In the genomic region with DNA sequence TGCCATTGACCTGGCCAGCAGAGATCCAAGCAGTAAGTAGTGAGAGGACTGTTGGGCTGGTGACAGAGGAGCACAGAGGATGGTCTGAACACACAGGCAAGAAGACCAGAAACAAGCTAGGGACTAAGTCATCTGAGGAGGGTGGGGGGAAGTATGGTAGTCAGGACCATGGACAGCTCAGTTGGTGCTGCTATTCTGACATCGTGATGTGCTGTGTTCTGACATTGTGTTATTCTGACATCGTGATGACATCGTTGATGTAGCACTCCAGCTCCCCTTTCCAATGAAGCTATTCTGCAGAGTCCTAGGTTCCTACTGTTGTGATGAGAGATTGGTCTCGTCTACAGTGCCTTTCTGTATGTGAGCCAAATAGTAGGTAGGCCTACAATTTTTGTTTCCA, we compare ENCODE assay signal across 10 cellular contexts. TPM values are rescaled to one million over a fixed set of nuclear protein-coding genes. Genes with fewer than 3 reads are reported as not detected.
DNase-seq lines count a peak whose midpoint lies in the region; ATAC-seq and TF ChIP-seq lines count a peak whose summit lies in the region.
"Had no signal": no experiment of that assay in that cellular context is flagged by ENCODE, and none has a peak within 500 bp of the region (broad histone marks: within the 10 kb centered on the region; RNA-seq: fewer than 3 reads in every experiment).

No MANE protein-coding gene starts in this region.

- H3K9ac ChIP-seq in MM.1S (ENCODE audit: low read length) = no peak overlapping the region
- H3K9ac ChIP-seq: KMS-11, parathyroid adenoma had no signal

- H3K27ac ChIP-seq in MM.1S (ENCODE audit: low read length) = no peak overlapping the region
- H3K27ac ChIP-seq: KMS-11, parathyroid adenoma had no signal

- H3K27me3 Mint-ChIP-seq in activated CD8-positive, alpha-beta memory T cell treated with anti-CD3 and anti-CD28 coated beads, Interleukin-2, amount 10 ng/mL, durations not matched to agents 7 days and 5 days = peaks cover 2% of the 10 kb centered on the region
- no peaks in the 10 kb centered on the region for H3K27me3 Mint-ChIP-seq in glutamatergic neuron (ENCODE audit: unreplicated experiment)

- no peaks in the 10 kb centered on the region for H3K9me3 ChIP-seq in MM.1S (replicated peaks; ENCODE audit: insufficient read depth, low read length)

- H3K4me1 Mint-ChIP-seq in activated CD8-positive, alpha-beta memory T cell treated with anti-CD3 and anti-CD28 coated beads, Interleukin-2, amount 10 ng/mL, durations not matched to agents 7 days and 5 days = no peaks in the 10 kb centered on the region
- H3K4me1 Mint-ChIP-seq in glutamatergic neuron (ENCODE audit: low read depth, unreplicated experiment) = no peaks in the 10 kb centered on the region

- H3K27me3 ChIP-seq in MM.1S (replicated peaks; ENCODE audit: insufficient read depth, low read length) = no peaks in the 10 kb centered on the region

- H3K9me2 ChIP-seq in MM.1S (replicated peaks; ENCODE audit: insufficient read depth, low read length) = no peaks in the 10 kb centered on the region

- no peaks in the 10 kb centered on the region for H3K4me1 ChIP-seq in MM.1S (ENCODE audit: low read length)
- H3K4me1 ChIP-seq: parathyroid adenoma had no signal

- H3F3A ChIP-seq in MM.1S (ENCODE audit: insufficient read depth, low read length) = no peaks in the 10 kb centered on the region

- no peak overlapping the region for H3K27ac Mint-ChIP-seq in activated CD8-positive, alpha-beta memory T cell treated with anti-CD3 and anti-CD28 coated beads, Interleukin-2, amount 10 ng/mL, durations not matched to agents 7 days and 5 days
- H3K27ac Mint-ChIP-seq in glutamatergic neuron (ENCODE audit: unreplicated experiment) = no peak overlapping the region

- H3K4me3 ChIP-seq in GM12865 (ENCODE audit: low read depth, low read length) (no peak overlapping the region), MM.1S (ENCODE audit: low read length) (no peak overlapping the region), fibroblast of the aortic adventitia (ENCODE audit: low read depth, low read length) (no peak overlapping the region), retinal pigment epithelial cell (ENCODE audit: low read length) (no peak overlapping the region)

- no peaks in the 10 kb centered on the region for H3K36me3 Mint-ChIP-seq in activated CD8-positive, alpha-beta memory T cell treated with anti-CD3 and anti-CD28 coated beads, Interleukin-2, amount 10 ng/mL, durations not matched to agents 7 days and 5 days
- H3K36me3 Mint-ChIP-seq in glutamatergic neuron (ENCODE audit: unreplicated experiment) = no peaks in the 10 kb centered on the region

- H3K79me2 ChIP-seq in MM.1S (ENCODE audit: low read length) = no peaks in the 10 kb centered on the region
- H3K79me2 ChIP-seq: parathyroid adenoma had no signal

- peak; percentile 79 for ATAC-seq in activated CD8-positive, alpha-beta memory T cell treated with anti-CD3 and anti-CD28 coated beads, Interleukin-2, amount 10 ng/mL, durations not matched to agents 7 days and 5 days
- ATAC-seq in HG02763 (IDR thresholded peaks at IDR 0.05; ENCODE audit: unreplicated experiment) = no peak

- no peak overlapping the region for H3K4me3 Mint-ChIP-seq in activated CD8-positive, alpha-beta memory T cell treated with anti-CD3 and anti-CD28 coated beads, Interleukin-2, amount 10 ng/mL, durations not matched to agents 7 days and 5 days
- no peak overlapping the region for H3K4me3 Mint-ChIP-seq in glutamatergic neuron (ENCODE audit: unreplicated experiment)

- H3K36me3 ChIP-seq in MM.1S (replicated peaks; ENCODE audit: insufficient read depth, low read length) = no peaks in the 10 kb centered on the region

- CTCF ChIA-PET in activated CD8-positive, alpha-beta memory T cell treated with anti-CD3 and anti-CD28 coated beads, Interleukin-2, amount 10 ng/mL, durations not matched to agents 7 days and 5 days (lab: Charles Lee) = no interaction called here

- no peak overlapping the region for H2AFZ ChIP-seq in MM.1S (ENCODE audit: low read length)
- H2AFZ ChIP-seq: parathyroid adenoma had no signal

- H3K9me3 Mint-ChIP-seq in activated CD8-positive, alpha-beta memory T cell treated with anti-CD3 and anti-CD28 coated beads, Interleukin-2, amount 10 ng/mL, durations not matched to agents 7 days and 5 days (ENCODE audit: low read depth) = no peaks in the 10 kb centered on the region
- H3K9me3 Mint-ChIP-seq in glutamatergic neuron (ENCODE audit: unreplicated experiment) = no peaks in the 10 kb centered on the region

- no peak overlapping the region for H3K4me2 ChIP-seq in MM.1S (ENCODE audit: low read depth, low read length)
- H3K4me2 ChIP-seq: KMS-11 had no signal

- no peaks in the 10 kb centered on the region for H4K20me1 ChIP-seq in MM.1S (ENCODE audit: insufficient read depth, low read length)

- TF ChIP-seq CTCF in GM12865 (IDR thresholded peaks at IDR 0.05; ENCODE audit: insufficient read depth, low read depth, low read length, missing control alignments) = no peak
- no peak for TF ChIP-seq CTCF in MM.1S (IDR thresholded peaks at IDR 0.05; ENCODE audit: low read length)
- no peak for TF ChIP-seq CTCF in fibroblast of the aortic adventitia (IDR thresholded peaks at IDR 0.05; ENCODE audit: insufficient read depth, low read length)
- TF ChIP-seq CTCF in retinal pigment epithelial cell (conservative IDR thresholded peaks at IDR 0.05; ENCODE audit: low read depth, low read length) = no peak
- no peak for TF ChIP-seq CTCF in glutamatergic neuron (IDR thresholded peaks at IDR 0.05; ENCODE audit: partially characterized antibody, unreplicated experiment)

- DNase-seq in GM12865 (ENCODE audit: low read depth) (peak; percentile 73), MM.1S (peak; percentile 61), fibroblast of the aortic adventitia (ENCODE audit: low read depth) (peak; percentile 65), retinal pigment epithelial cell (ENCODE audit: low read depth) (peak; percentile 39), glutamatergic neuron (no peak), ureter (ENCODE audit: low spot score) (no peak)
- peak; percentile 69 for DNase-seq in activated CD8-positive, alpha-beta memory T cell treated with anti-CD3 and anti-CD28 coated beads, Interleukin-2, amount 10 ng/mL, durations not matched to agents 7 days and 5 days

RNA-seq across cellular contexts. Expression of a gene that starts 28.7 kb away (rescaled TPM):
- not detected for total RNA-seq in activated CD8-positive, alpha-beta memory T cell treated with anti-CD3 and anti-CD28 coated beads, Interleukin-2, amount 10 ng/mL, durations not matched to agents 7 days and 5 days
- total RNA-seq in fibroblast of the aortic adventitia (ENCODE audit: low replicate concordance) (0.27 and 0.90 TPM in 2 replicates), glutamatergic neuron (ENCODE audit: unreplicated experiment) (1.9 TPM), ureter (1.3 TPM)

RNA-seq across cellular contexts. Expression of a gene that starts 36.3 kb away (rescaled TPM):
- 10 to 100 TPM; 12.0 to 12.2 TPM for total RNA-seq in activated CD8-positive, alpha-beta memory T cell treated with anti-CD3 and anti-CD28 coated beads, Interleukin-2, amount 10 ng/mL, durations not matched to agents 7 days and 5 days
- total RNA-seq in fibroblast of the aortic adventitia (ENCODE audit: low replicate concordance) (15.8 and 17.1 TPM in 2 replicates), glutamatergic neuron (ENCODE audit: unreplicated experiment) (21.9 TPM), ureter (35.3 TPM)

Comparison
In these comparisons a context has a peak if more than half of its experiments do, and no peak if none do; other contexts are left out.
1. DNase-seq: peak in GM12865 (single experiment), MM.1S (single experiment), activated CD8-positive, alpha-beta memory T cell treated with anti-CD3 and anti-CD28 coated beads, Interleukin-2, amount 10 ng/mL, durations not matched to agents 7 days and 5 days (single experiment), fibroblast of the aortic adventitia (single experiment) and retinal pigment epithelial cell (single experiment); none in glutamatergic neuron (single experiment) and ureter (single experiment).